ENCODE assay signal across 25 cellular contexts in genomic region chr1:23345920-23346319, GRCh38. TPM values are rescaled to one million over a fixed set of nuclear protein-coding genes. Genes with fewer than 3 reads are reported as not detected.
DNase-seq lines count a peak whose midpoint lies in the region; ATAC-seq, FAIRE-seq and TF ChIP-seq lines count a peak whose summit lies in the region.
"Had no signal": no experiment of that assay in that cellular context is flagged by ENCODE, and none has a peak within 500 bp of the region (broad histone marks: within the 10 kb centered on the region; RNA-seq: fewer than 3 reads in every experiment).

No MANE protein-coding gene starts in this region.

- H3K9me3 ChIP-seq in HCT116 (ENCODE audit: control insufficient read depth in 1 of 2, insufficient read depth in 1 of 2, low read depth in 1 of 2, low read length in 2 of 2) (no peaks in the 10 kb centered on the region), K562 (replicated peaks; ENCODE audit: control insufficient read depth, insufficient read depth, low read depth, low read length) (no peaks in the 10 kb centered on the region; the same call in 1 of the 2 replicates), neural progenitor cell (ENCODE audit: low read depth) (no peaks in the 10 kb centered on the region), prostate gland (no peaks in the 10 kb centered on the region)
- H3K9me3 ChIP-seq: adrenal gland, breast epithelium, left ventricle myocardium inferior, mucosa of descending colon, thyroid gland had no signal

- RAD21 ChIA-PET in HCT116 (lab: Charles Lee; ENCODE audit: low non-redundant PET in 1 of 2, low total read pairs in 2 of 2, uncharacterized antibody in 2 of 2, unreplicated experiment in 2 of 2), result no interaction called here

- peaks cover 23% of the 10 kb centered on the region for H3F3A ChIP-seq in neural progenitor cell (ENCODE audit: low read depth)

- BruUV-seq in HCT116 (replicated peaks; lab: Mats Ljungman, UMichigan), result no TSS peak
- no TSS peak for BruUV-seq in K562 (replicated peaks; lab: Mats Ljungman, UMichigan)

- H3K27ac ChIP-seq in HCT116 (ENCODE audit: low read depth, low read length) (peak overlapping the region; percentile 85; the same call in 1 of the 2 replicates), K562 (ENCODE audit: extremely low read depth, low read depth, low read length) (no peak overlapping the region), neural progenitor cell (no peak overlapping the region), prostate gland (no peak overlapping the region)

- TF ChIP-seq CTCF in HCT116 (IDR thresholded peaks at IDR 0.05 in 2 of 3, conservative IDR thresholded peaks at IDR 0.05 in 1 of 3; ENCODE audit: borderline replicate concordance in 1 of 3, insufficient read depth in 1 of 3, low read depth in 2 of 3, low read length in 2 of 3), result no peak
- TF ChIP-seq CTCF in K562 (IDR thresholded peaks at IDR 0.05 in 2 of 3, conservative IDR thresholded peaks at IDR 0.05 in 1 of 3; ENCODE audit: insufficient read depth in 2 of 3, low read depth in 1 of 3, low read length in 3 of 3), result no peak
- no peak for TF ChIP-seq CTCF in neural progenitor cell (IDR thresholded peaks at IDR 0.05)
- TF ChIP-seq CTCF in prostate gland (IDR thresholded peaks at IDR 0.05), result no peak

- H4K20me1 ChIP-seq in HCT116 (ENCODE audit: insufficient read depth) (peaks cover 22% of the 10 kb centered on the region; the same call in 1 of the 2 replicates), K562 (replicated peaks; ENCODE audit: control insufficient read depth, insufficient read depth, low read length) (peaks cover 18% of the 10 kb centered on the region), neural progenitor cell (ENCODE audit: low read depth) (peaks cover 27% of the 10 kb centered on the region)

- no peak overlapping the region for H3K27ac Mint-ChIP-seq in T-helper 2 cell treated with Interferon-gamma antibody and Interleukin-4, amounts not matched to agents 5 μg/mL and 100 μg/mL, for 36 hours
- no peak overlapping the region for H3K27ac Mint-ChIP-seq in neural progenitor cell
- H3K27ac Mint-ChIP-seq: WTC11 had no signal

- 94% methylated on average over 14 of the region's 14 CpGs for WGBS in K562 (ENCODE audit: insufficient coverage, low coverage, missing lambda C conversion rate)
- 97% methylated on average over 14 of the region's 14 CpGs for WGBS in prostate gland

- FAIRE-seq in K562 (lab: Jason Lieb, UNC) (no peak), GM12892 (lab: Jason Lieb, UNC) (no peak)
- FAIRE-seq: colon, H54 had no signal

- DNase-seq in T-helper 2 cell treated with Interferon-gamma antibody and Interleukin-4, amounts not matched to agents 5 μg/mL and 100 μg/mL, for 36 hours (ENCODE audit: low spot score), result no peak
- DNase-seq in T-helper 2 cell, result no peak
- no peak for DNase-seq in HCT116 (ENCODE audit: low read depth, low spot score)
- DNase-seq in K562 (ENCODE audit: extremely low read depth in 1 of 4, low spot score in 3 of 4), result no peak
- DNase-seq in neural progenitor cell (ENCODE audit: low spot score), result no peak
- no peak for DNase-seq in GM12892 (ENCODE audit: insufficient read length)
- DNase-seq in prostate gland (ENCODE audit: low spot score), result no peak
- DNase-seq: 8988T; adrenal gland; Calu3; effector memory CD4-positive, alpha-beta T cell; foreskin melanocyte; left ventricle myocardium inferior; MV-4-11; NCI-H524 treated with DMSO at 0.1 percent for 48 hours; stimulated activated CD4-positive, alpha-beta T cell treated with anti-CD3 and anti-CD28 coated beads, Interleukin-4, amount 100 ng/mL, for 1 hour; thyroid gland had no signal

- H3K4me2 ChIP-seq in HCT116 (ENCODE audit: low read length) (no peak overlapping the region), K562 (ENCODE audit: insufficient read depth, low read length) (no peak overlapping the region), neural progenitor cell (no peak overlapping the region)

- H3K36me3 Mint-ChIP-seq in T-helper 2 cell treated with Interferon-gamma antibody and Interleukin-4, amounts not matched to agents 5 μg/mL and 100 μg/mL, for 36 hours (ENCODE audit: low read depth), result peaks cover 14% of the 10 kb centered on the region
- H3K36me3 Mint-ChIP-seq in neural progenitor cell, result peaks cover 15% of the 10 kb centered on the region
- H3K36me3 Mint-ChIP-seq: WTC11 had no signal

- no peaks in the 10 kb centered on the region for H3K27me3 Mint-ChIP-seq in T-helper 2 cell treated with Interferon-gamma antibody and Interleukin-4, amounts not matched to agents 5 μg/mL and 100 μg/mL, for 36 hours (ENCODE audit: low read depth)
- H3K27me3 Mint-ChIP-seq in neural progenitor cell (ENCODE audit: insufficient read depth, low read depth), result peaks cover 4% of the 10 kb centered on the region
- H3K27me3 Mint-ChIP-seq: stimulated activated naive CD8-positive, alpha-beta T cell treated with anti-CD3 and anti-CD28 coated beads, Interleukin-15, Interleukin-2, amounts not matched to agents 100 ng/mL and 50 ng/mL, for 24 hours had no signal

- H3K4me1 ChIP-seq in HCT116 (ENCODE audit: control insufficient read depth in 1 of 2, insufficient read depth in 2 of 2, low read length in 2 of 2) (peaks cover 11 to 34% of the 10 kb centered on the region in 2 experiments; a peak in 3 of 4 replicates), K562 (replicated peaks in 1 of 2; ENCODE audit: control insufficient read depth in 2 of 2, insufficient read depth in 2 of 2, low read length in 2 of 2) (peaks cover 12% of the 10 kb centered on the region in 2 experiments; a peak in 4 of 5 replicates), neural progenitor cell (peaks cover 25% of the 10 kb centered on the region), prostate gland (replicated peaks) (no peaks in the 10 kb centered on the region)

- H3K9me3 Mint-ChIP-seq in T-helper 2 cell treated with Interferon-gamma antibody and Interleukin-4, amounts not matched to agents 5 μg/mL and 100 μg/mL, for 36 hours, result no peaks in the 10 kb centered on the region
- H3K9me3 Mint-ChIP-seq in neural progenitor cell, result peaks cover 9% of the 10 kb centered on the region
- H3K9me3 Mint-ChIP-seq: stimulated activated naive CD8-positive, alpha-beta T cell treated with anti-CD3 and anti-CD28 coated beads, Interleukin-15, Interleukin-2, amounts not matched to agents 100 ng/mL and 50 ng/mL, for 24 hours; WTC11 had no signal

- TF ChIP-seq RAD21 in HCT116 (IDR thresholded peaks at IDR 0.05; ENCODE audit: low read depth) (no peak), K562 (CRISPR knock-in tag; conservative IDR thresholded peaks at IDR 0.05 in 1 of 2, IDR thresholded peaks at IDR 0.05 in 1 of 2) (no peak)

- peaks cover 31% of the 10 kb centered on the region for H3K79me2 ChIP-seq in HCT116 (ENCODE audit: insufficient read depth, low read length)
- H3K79me2 ChIP-seq in K562 (ENCODE audit: control insufficient read depth, insufficient read depth, low read length), result peaks cover 32% of the 10 kb centered on the region
- H3K79me2 ChIP-seq in neural progenitor cell (ENCODE audit: low read depth), result peaks cover 32% of the 10 kb centered on the region

- no peaks in the 10 kb centered on the region for H3K9me2 ChIP-seq in HCT116 (ENCODE audit: insufficient read depth)

- TF ChIP-seq POLR2A in HCT116 (IDR thresholded peaks at IDR 0.05; ENCODE audit: borderline replicate concordance, extremely low read depth, insufficient read depth, insufficient read length) (no peak), K562 (conservative IDR thresholded peaks at IDR 0.05) (no peak), GM12892 (IDR thresholded peaks at IDR 0.05; ENCODE audit: low read depth, low read length) (no peak), prostate gland (IDR thresholded peaks at IDR 0.05) (no peak)

- peaks cover 32% of the 10 kb centered on the region for H3K4me1 Mint-ChIP-seq in T-helper 2 cell treated with Interferon-gamma antibody and Interleukin-4, amounts not matched to agents 5 μg/mL and 100 μg/mL, for 36 hours (ENCODE audit: low read depth)
- peaks cover 25% of the 10 kb centered on the region for H3K4me1 Mint-ChIP-seq in neural progenitor cell

- in situ Hi-C loops in K562 (cut with MboI), result no loop called here

- H3K4me3 Mint-ChIP-seq in T-helper 2 cell treated with Interferon-gamma antibody and Interleukin-4, amounts not matched to agents 5 μg/mL and 100 μg/mL, for 36 hours, result peak overlapping the region; percentile 36
- H3K4me3 Mint-ChIP-seq in neural progenitor cell, result peak overlapping the region; percentile 42

- CTCF ChIA-PET in HCT116 (lab: Charles Lee) (interaction anchor here (0.8 kb wide), 1 partner anchor 23 kb away, joined by 3 read pairs; no protein-coding TSS in a partner anchor), K562 (lab: Yijun Ruan, JAX; ENCODE audit: low intra/inter-chr PET ratio) (no interaction called here)

- POLR2A ChIA-PET in HCT116 (lab: Charles Lee) (interaction anchor here (2.4 kb wide), 1 partner anchor 22 kb away, joined by 30 read pairs; the partner anchor contains the start of gene ZNF436), K562 (lab: Yijun Ruan, JAX) (interaction anchor here (1.3 to 3.1 kb wide), 6 partner anchors 10 to 63 kb away, joined by 3 to 35 read pairs (median 8); partner anchors contain the start of gene ZNF436)

- H3K27me3 ChIP-seq in HCT116 (ENCODE audit: insufficient read depth, low read length), result no peaks in the 10 kb centered on the region
- H3K27me3 ChIP-seq in K562 (ENCODE audit: control insufficient read depth in 2 of 2, insufficient read depth in 2 of 2, low read length in 2 of 2), result no peaks in the 10 kb centered on the region
- peaks cover 37% of the 10 kb centered on the region for H3K27me3 ChIP-seq in neural progenitor cell
- no peaks in the 10 kb centered on the region for H3K27me3 ChIP-seq in prostate gland (replicated peaks; ENCODE audit: insufficient read depth)
- H3K27me3 ChIP-seq: adrenal gland, breast epithelium, hepatocyte, thyroid gland had no signal

- no peak overlapping the region for H3K4me3 ChIP-seq in HCT116 (replicated peaks in 1 of 2; ENCODE audit: low read depth in 1 of 2, low read length in 2 of 2)
- H3K4me3 ChIP-seq in K562, result no peak overlapping the region
- H3K4me3 ChIP-seq in neural progenitor cell, result no peak overlapping the region
- no peak overlapping the region for H3K4me3 ChIP-seq in prostate gland
- H3K4me3 ChIP-seq: adrenal gland, mucosa of descending colon, thyroid gland had no signal

- TF ChIP-seq EP300 in K562 (IDR thresholded peaks at IDR 0.05; ENCODE audit: low read length), result no peak

- no peaks in the 10 kb centered on the region for H3K9me1 ChIP-seq in K562 (ENCODE audit: control insufficient read depth, insufficient read depth, low read length)

- H3K9ac ChIP-seq in HCT116 (ENCODE audit: low read length), result no peak overlapping the region
- no peak overlapping the region for H3K9ac ChIP-seq in K562 (ENCODE audit: insufficient read depth in 1 of 2, low read depth in 2 of 2, low read length in 2 of 2)
- no peak overlapping the region for H3K9ac ChIP-seq in neural progenitor cell

- intact Hi-C loops in HCT116 (cut with micrococcal nuclease) (loop anchor here (2.0 to 10.0 kb wide), 2 partner anchors 59 to 189 kb away; partner anchors contain the start of gene E2F2), K562 (cut with micrococcal nuclease) (loop anchor here (10.0 kb wide), 1 partner anchor 189 kb away; the partner anchor contains the start of gene E2F2), prostate gland (cut with DNase I) (loop anchor here (2.0 kb wide), 1 partner anchor 23 kb away; the partner anchor contains the start of gene ZNF436)

- ATAC-seq in HCT116 (no peak), K562 (no peak), GM21786 (IDR thresholded peaks at IDR 0.05; ENCODE audit: unreplicated experiment) (no peak)
- ATAC-seq: mucosa of descending colon, WTC11 had no signal

- no peak overlapping the region for H2AFZ ChIP-seq in HCT116 (ENCODE audit: low read depth, low read length, poor library complexity, severe bottlenecking)
- H2AFZ ChIP-seq in K562 (ENCODE audit: low read depth, low read length), result peak overlapping the region; percentile 99
- no peak overlapping the region for H2AFZ ChIP-seq in neural progenitor cell (replicated peaks)

- H3K36me3 ChIP-seq in HCT116 (ENCODE audit: control insufficient read depth in 1 of 2, insufficient read depth in 2 of 2, low read length in 2 of 2), result no peaks in the 10 kb centered on the region
- H3K36me3 ChIP-seq in K562 (ENCODE audit: control insufficient read depth, insufficient read depth, low read length), result peaks cover 10% of the 10 kb centered on the region
- H3K36me3 ChIP-seq in neural progenitor cell, result no peaks in the 10 kb centered on the region
- no peaks in the 10 kb centered on the region for H3K36me3 ChIP-seq in prostate gland
- H3K36me3 ChIP-seq: adrenal gland, breast epithelium, left ventricle myocardium inferior, thyroid gland had no signal

RNA-seq across cellular contexts. Expression of gene HNRNPR, which starts 1.8 kb away (rescaled TPM):
- total RNA-seq in HCT116 (2021; ENCODE audit: unreplicated experiment) (194 TPM), K562 (2014; rRNA removed) (212 and 244 TPM in 2 replicates), K562 (2014; rRNA removed; fragmentation: Illumina TruSeq; extraction: Trizol) (301 and 338 TPM in 2 replicates), K562 (2015; rRNA removed; fragmentation: Illumina TruSeq; extraction: Trizol) (321 and 351 TPM in 2 replicates), K562 (2021) (238 and 253 TPM in 2 replicates), neural progenitor cell (ENCODE audit: low replicate concordance) (231 and 317 TPM in 2 replicates), prostate gland (10 to 100 TPM; 85.8 to 88.1 TPM)
- polyA plus RNA-seq in HCT116 (2012), result 79.2 and 97.3 TPM in 2 replicates
- 99.0 and 265 TPM in 2 replicates for total RNA-seq in K562 (2011; cell fraction: chromatin; rRNA removed; ENCODE audit: low replicate concordance)
- 46.7 and 67.2 TPM in 2 replicates for total RNA-seq in K562 (2011; cell fraction: nucleolus; rRNA removed)
- total RNA-seq in K562 (2011; cell fraction: nucleoplasm; rRNA removed), result 120 and 158 TPM in 2 replicates
- polyA plus RNA-seq in K562 (2011; rRNA removed) (270 and 360 TPM in 2 replicates), K562 (2014; fragmentation: Illumina TruSeq; extraction: Trizol) (318 and 372 TPM in 2 replicates), K562 (2014; fragmentation: Nextera tagmentation; extraction: Ambion mirVana) (10 to 100 TPM; 80.9 to 93.4 TPM), K562 (2014; rRNA removed) (321 and 349 TPM in 2 replicates)
- polyA plus RNA-seq in K562 (2011; cell fraction: cytosol; rRNA removed), result 81.4 and 163 TPM in 2 replicates
- polyA plus RNA-seq in K562 (2011; cell fraction: nucleus; rRNA removed), result 58.1 and 89.0 TPM in 2 replicates
- 153 and 259 TPM in 2 replicates for polyA plus RNA-seq in K562 (2012)
- polyA minus RNA-seq in K562 (2011; rRNA and poly(A)+ RNA removed), result 270 and 312 TPM in 2 replicates
- 94.9 and 109 TPM in 2 replicates for polyA minus RNA-seq in K562 (2011; cell fraction: cytosol; rRNA and poly(A)+ RNA removed)
- polyA minus RNA-seq in K562 (2011; cell fraction: nucleus; rRNA and poly(A)+ RNA removed), result 78.8 and 184 TPM in 2 replicates
- 129 TPM for polyA plus RNA-seq in GM12892 (2012; ENCODE audit: missing spikeins)

RNA-seq across cellular contexts. Expression of gene ZNF436, which starts 23.7 kb away (rescaled TPM):
- total RNA-seq in HCT116 (2021; ENCODE audit: unreplicated experiment), result 8.1 TPM
- 3.5 and 4.8 TPM in 2 replicates for polyA plus RNA-seq in HCT116 (2012)
- 10.7 and 18.5 TPM in 2 replicates for total RNA-seq in K562 (2011; cell fraction: chromatin; rRNA removed; ENCODE audit: low replicate concordance)
- 8.7 and 9.7 TPM in 2 replicates for total RNA-seq in K562 (2011; cell fraction: nucleolus; rRNA removed)
- 11.4 and 13.0 TPM in 2 replicates for total RNA-seq in K562 (2011; cell fraction: nucleoplasm; rRNA removed)
- 6.2 and 7.0 TPM in 2 replicates for total RNA-seq in K562 (2014; rRNA removed)
- total RNA-seq in K562 (2014; rRNA removed; fragmentation: Illumina TruSeq; extraction: Trizol), result 8.3 and 9.4 TPM in 2 replicates
- total RNA-seq in K562 (2015; rRNA removed; fragmentation: Illumina TruSeq; extraction: Trizol), result 11.3 and 11.9 TPM in 2 replicates
- total RNA-seq in K562 (2021), result 6.9 and 7.4 TPM in 2 replicates
- polyA plus RNA-seq in K562 (2011; rRNA removed), result 8.0 and 9.7 TPM in 2 replicates
- 2.4 and 6.8 TPM in 2 replicates for polyA plus RNA-seq in K562 (2011; cell fraction: cytosol; rRNA removed)
- polyA plus RNA-seq in K562 (2011; cell fraction: nucleus; rRNA removed), result 9.0 and 14.4 TPM in 2 replicates
- 4.6 and 5.2 TPM in 2 replicates for polyA plus RNA-seq in K562 (2012)
- 6.8 and 7.3 TPM in 2 replicates for polyA plus RNA-seq in K562 (2014; fragmentation: Illumina TruSeq; extraction: Trizol)
- polyA plus RNA-seq in K562 (2014; fragmentation: Nextera tagmentation; extraction: Ambion mirVana), result 1 to 10 TPM; 2.1 to 3.3 TPM
- polyA plus RNA-seq in K562 (2014; rRNA removed), result 3.8 and 4.5 TPM in 2 replicates
- 18.1 and 28.7 TPM in 2 replicates for polyA minus RNA-seq in K562 (2011; rRNA and poly(A)+ RNA removed)
- 7.3 and 7.8 TPM in 2 replicates for polyA minus RNA-seq in K562 (2011; cell fraction: cytosol; rRNA and poly(A)+ RNA removed)
- polyA minus RNA-seq in K562 (2011; cell fraction: nucleus; rRNA and poly(A)+ RNA removed), result 7.9 and 17.7 TPM in 2 replicates
- total RNA-seq in neural progenitor cell (ENCODE audit: low replicate concordance), result 10.4 and 15.4 TPM in 2 replicates
- polyA plus RNA-seq in GM12892 (2012; ENCODE audit: missing spikeins), result 2.3 TPM
- total RNA-seq in prostate gland, result 10 to 100 TPM; 25.3 to 29.5 TPM
